Comparison of ENCODE assay signal across 19 cellular contexts in genomic region chr10:132302421-132302820, GRCh38.
"Had no signal": no experiment of that assay in that cellular context is flagged by ENCODE, and none has a peak within 500 bp of the region (broad histone marks: within the 10 kb centered on the region; RNA-seq: fewer than 3 reads in every experiment).

No MANE protein-coding gene starts in this region.

- H3K27me3 ChIP-seq: right lobe of liver had no signal

- ATAC-seq: activated CD8-positive, alpha-beta memory T cell treated with anti-CD3 and anti-CD28 coated beads, Interleukin-2, amount 10 ng/mL, durations not matched to agents 7 days and 5 days; esophagus mucosa; gastrocnemius medialis; left lung; mucosa of descending colon; SK-N-SH treated with all-trans-retinoic acid at 6 μM for 48 hours; T-cell; WTC11 had no signal

- H3K9me3 ChIP-seq: gastrocnemius medialis, left lung, mucosa of descending colon, right lobe of liver, tibial artery had no signal

- H3K27ac ChIP-seq: cardiac muscle cell, gastrocnemius medialis, left lung, neural progenitor cell, right lobe of liver, tibial artery had no signal

- H3K4me3 ChIP-seq: cardiac muscle cell, gastrocnemius medialis, left lung, mucosa of descending colon, neural progenitor cell, right lobe of liver, tibial artery had no signal

- DNase-seq: activated CD4-positive, alpha-beta memory T cell treated with anti-CD3 and anti-CD28 coated beads, Interleukin-2, amount 10 ng/mL, durations not matched to agents 7 days and 5 days; activated CD4-positive, alpha-beta T cell treated with anti-CD3 and anti-CD28 coated beads for 48 hours; activated CD8-positive, alpha-beta memory T cell treated with anti-CD3 and anti-CD28 coated beads, Interleukin-2, amount 10 ng/mL, durations not matched to agents 7 days and 5 days; cortex of kidney; effector CD4-positive, alpha-beta T cell; gastrocnemius medialis; naive B cell; stimulated activated CD8-positive, alpha-beta memory T cell treated with anti-CD3 and anti-CD28 coated beads, Interleukin-4, amount 100 ng/mL, for 48 hours; stimulated activated naive CD4-positive, alpha-beta T cell; T-cell had no signal

- H3K36me3 ChIP-seq: cardiac muscle cell, gastrocnemius medialis, left lung, neural progenitor cell, right lobe of liver, tibial artery had no signal
